8 cellular contexts compared by ENCODE assay signal in genomic region chr6:89371849-89372505, GRCh38. TPM values are rescaled to one million over a fixed set of nuclear protein-coding genes. Genes with fewer than 3 reads are reported as not detected.
DNase-seq lines count a peak whose midpoint lies in the region; ATAC-seq and TF ChIP-seq lines count a peak whose summit lies in the region.

No MANE protein-coding gene starts in this region.

- H3K27me3 ChIP-seq in RWPE2 (ENCODE audit: insufficient read depth, poor library complexity, severe bottlenecking) (no peaks in the 10 kb centered on the region), foreskin keratinocyte (no peaks in the 10 kb centered on the region), ovary (no peaks in the 10 kb centered on the region), tibial artery (no peaks in the 10 kb centered on the region)

- H3K27me3 Mint-ChIP-seq in IgD-negative memory B cell = no peaks in the 10 kb centered on the region
- no peaks in the 10 kb centered on the region for H3K27me3 Mint-ChIP-seq in activated T-helper 17 cell treated with anti-CD3 and anti-CD28 coated beads, Interleukin-2, amount 50 U/mL, for 72 hours

- TF ChIP-seq CTCF in RWPE2 (IDR thresholded peaks at IDR 0.05; ENCODE audit: poor library complexity, severe bottlenecking) (peak; percentile 93), foreskin keratinocyte (conservative IDR thresholded peaks at IDR 0.05) (peak; percentile 83), ovary (IDR thresholded peaks at IDR 0.05) (peak; percentile 25 to 54 (median 44)), tibial artery (IDR thresholded peaks at IDR 0.05) (peak; percentile 78 to 86)

- TF ChIP-seq EP300 in ovary (IDR thresholded peaks at IDR 0.05) = no peak

- H3K27ac ChIP-seq in RWPE2 (ENCODE audit: poor library complexity, severe bottlenecking) (no peak overlapping the region), foreskin keratinocyte (no peak overlapping the region), ovary (no peak overlapping the region), tibial artery (no peak overlapping the region)

- WGBS in ovary, 3 donors = 41 to 47% (median 46%) methylated on average over 8 of the region's 8 CpGs

- H3K36me3 ChIP-seq in RWPE2 (ENCODE audit: low read depth) = no peaks in the 10 kb centered on the region
- no peaks in the 10 kb centered on the region for H3K36me3 ChIP-seq in ovary
- H3K36me3 ChIP-seq in tibial artery = no peaks in the 10 kb centered on the region

- peak overlapping the region; percentile 50 to 71 (median 66) for H3K27ac Mint-ChIP-seq in IgD-negative memory B cell
- no peak overlapping the region for H3K27ac Mint-ChIP-seq in activated T-helper 17 cell treated with anti-CD3 and anti-CD28 coated beads, Interleukin-2, amount 50 U/mL, for 72 hours

- peak; percentile 60 for DNase-seq in EH (ENCODE audit: low read depth)
- DNase-seq in RWPE2 (ENCODE audit: low spot score) = no peak
- DNase-seq in foreskin keratinocyte = no peak
- DNase-seq in ovary = peak; percentile 42 to 69 (median 54)
- DNase-seq in tibial artery = peak; percentile 63 to 81

- no peaks in the 10 kb centered on the region for H3K4me1 ChIP-seq in RWPE2 (ENCODE audit: insufficient read depth, poor library complexity, severe bottlenecking)
- H3K4me1 ChIP-seq in foreskin keratinocyte = no peaks in the 10 kb centered on the region
- peaks cover 1% of the 10 kb centered on the region for H3K4me1 ChIP-seq in ovary (ENCODE audit: insufficient read depth)
- peaks cover 0 to 15% (median 7%) of the 10 kb centered on the region in 4 donors for H3K4me1 ChIP-seq in tibial artery

- TF ChIP-seq POLR2A in ovary (IDR thresholded peaks at IDR 0.05) = no peak

- peaks cover 40 to 57% (median 46%) of the 10 kb centered on the region in 3 donors for H3K4me1 Mint-ChIP-seq in IgD-negative memory B cell
- H3K4me1 Mint-ChIP-seq in activated T-helper 17 cell treated with anti-CD3 and anti-CD28 coated beads, Interleukin-2, amount 50 U/mL, for 72 hours = peaks cover 17% of the 10 kb centered on the region

- peak; percentile 61 for ATAC-seq in GM21576 (IDR thresholded peaks at IDR 0.05; ENCODE audit: unreplicated experiment)
- ATAC-seq in RWPE2 (ENCODE audit: low read depth) = peak; percentile 88
- peak; percentile 80 for ATAC-seq in activated T-helper 17 cell treated with anti-CD3 and anti-CD28 coated beads, Interleukin-2, amount 50 U/mL, for 72 hours (replicated peaks)
- ATAC-seq in foreskin keratinocyte = peak; percentile 87

- H3K9me3 ChIP-seq in RWPE2 (ENCODE audit: severe bottlenecking) = no peaks in the 10 kb centered on the region
- no peaks in the 10 kb centered on the region for H3K9me3 ChIP-seq in ovary
- no peaks in the 10 kb centered on the region for H3K9me3 ChIP-seq in tibial artery

- H3K9me3 Mint-ChIP-seq in IgD-negative memory B cell = no peaks in the 10 kb centered on the region
- H3K9me3 Mint-ChIP-seq in activated T-helper 17 cell treated with anti-CD3 and anti-CD28 coated beads, Interleukin-2, amount 50 U/mL, for 72 hours = no peaks in the 10 kb centered on the region

- no peaks in the 10 kb centered on the region for H3K36me3 Mint-ChIP-seq in IgD-negative memory B cell
- no peaks in the 10 kb centered on the region for H3K36me3 Mint-ChIP-seq in activated T-helper 17 cell treated with anti-CD3 and anti-CD28 coated beads, Interleukin-2, amount 50 U/mL, for 72 hours (ENCODE audit: low read depth)

- peak overlapping the region in 3 of 4 donors; percentile 25 to 76 (median 48) for H3K4me3 Mint-ChIP-seq in IgD-negative memory B cell
- H3K4me3 Mint-ChIP-seq in activated T-helper 17 cell treated with anti-CD3 and anti-CD28 coated beads, Interleukin-2, amount 50 U/mL, for 72 hours = peak overlapping the region; percentile 20

- intact Hi-C loops in ovary (cut with DNase I) = loop anchor here in 1 of 4 donors (10.0 kb wide), 1 partner anchor 1537 kb away; no protein-coding TSS in a partner anchor
- intact Hi-C loops in tibial artery (cut with DNase I; ENCODE audit: low total_unique reads) = no loop called here

- H3K4me3 ChIP-seq in RWPE2 (ENCODE audit: severe bottlenecking) (no peak overlapping the region), ovary (no peak overlapping the region), tibial artery (no peak overlapping the region)

RNA-seq across cellular contexts. Expression of gene UBE2J1, which starts 19.5 kb away (rescaled TPM):
- polyA plus RNA-seq in IgD-negative memory B cell (193 TPM), foreskin keratinocyte (14.0 and 14.9 TPM in 2 replicates), ovary (10 to 100 TPM; 21.6 to 40.6 TPM)
- total RNA-seq in activated T-helper 17 cell treated with anti-CD3 and anti-CD28 coated beads, Interleukin-2, amount 50 U/mL, for 72 hours = 10 to 100 TPM; 18.1 to 25.4 TPM
- total RNA-seq in foreskin keratinocyte (26.4 and 27.5 TPM in 2 replicates), ovary (10 to 100 TPM; 25.3 to 48.6 (median 35.8) TPM)

RNA-seq across cellular contexts. Expression of gene RRAGD, which starts 40.1 kb away (rescaled TPM):
- 1.0 TPM for polyA plus RNA-seq in IgD-negative memory B cell
- 10 to 100 TPM in 1 of 2 donors, 1 to 10 TPM in 1; 8.8 to 22.3 TPM for total RNA-seq in activated T-helper 17 cell treated with anti-CD3 and anti-CD28 coated beads, Interleukin-2, amount 50 U/mL, for 72 hours
- 0.04 and 0.14 TPM in 2 replicates for total RNA-seq in foreskin keratinocyte
- 0.04 and 0.08 TPM in 2 replicates for polyA plus RNA-seq in foreskin keratinocyte
- total RNA-seq in ovary = 10 to 100 TPM in 1 of 7 donors, 1 to 10 TPM in 6; 3.1 to 12.9 (median 7.9) TPM
- polyA plus RNA-seq in ovary = 1 to 10 TPM in 1 of 2 donors, under 1 TPM in 1; 0.71 to 9.0 TPM

RNA-seq across cellular contexts. Expression of gene GABRR2, which starts 56.9 kb away (rescaled TPM):
- polyA plus RNA-seq in IgD-negative memory B cell (0.13 TPM), foreskin keratinocyte (not detected in 2 replicates), ovary (under 1 TPM; 0.24 to 0.70 TPM)
- under 1 TPM; 0.64 to 0.71 TPM for total RNA-seq in activated T-helper 17 cell treated with anti-CD3 and anti-CD28 coated beads, Interleukin-2, amount 50 U/mL, for 72 hours
- total RNA-seq in foreskin keratinocyte (not detected in 2 replicates), ovary (1 to 10 TPM in 1 of 7 donors, under 1 TPM in 5, not detected in 1; 0.24 to 1.1 (median 0.52) TPM)

Comparison
In these comparisons a context has a peak if more than half of its experiments do, and no peak if none do; other contexts are left out.
1. DNase-seq: peak in EH (single experiment), ovary (5 of 5) and tibial artery (2 of 2); none in RWPE2 (single experiment) and foreskin keratinocyte (0 of 2).
2. Peak in every context shown above with its lines, with median percentiles within 50 percentile points of each other: ATAC-seq and CTCF ChIP-seq.